ENCODE assay signal across 8 cellular contexts in genomic region chr15:74793135-74794028, GRCh38.
DNase-seq lines count a peak whose midpoint lies in the region; ATAC-seq and TF ChIP-seq lines count a peak whose summit lies in the region.

No MANE protein-coding gene starts in this region.

- H3K9me3 Mint-ChIP-seq in stimulated activated naive CD8-positive, alpha-beta T cell treated with anti-CD3 and anti-CD28 coated beads, Interleukin-15, amount 100 ng/mL, for 72 hours = no peaks in the 10 kb centered on the region

- H3K4me3 Mint-ChIP-seq in stimulated activated naive CD8-positive, alpha-beta T cell treated with anti-CD3 and anti-CD28 coated beads, Interleukin-15, amount 100 ng/mL, for 72 hours = peak overlapping the region; percentile 64 to 82

- H3K27ac Mint-ChIP-seq in stimulated activated naive CD8-positive, alpha-beta T cell treated with anti-CD3 and anti-CD28 coated beads, Interleukin-15, amount 100 ng/mL, for 72 hours = peak overlapping the region; percentile 84 to 85

- peak; percentile 25 for ATAC-seq in stimulated activated naive CD8-positive, alpha-beta T cell treated with anti-CD3 and anti-CD28 coated beads, Interleukin-15, amount 100 ng/mL, for 72 hours
- ATAC-seq in GM19395 (IDR thresholded peaks at IDR 0.05; ENCODE audit: unreplicated experiment) = no peak
- no peak for ATAC-seq in HG03108 (IDR thresholded peaks at IDR 0.05; ENCODE audit: unreplicated experiment)

- DNase-seq in MV-4-11 (lab: John Stamatoyannopoulos, UW) = peak; percentile 34
- DNase-seq in activated T-cell treated with anti-CD3 and anti-CD28 coated beads for 48 hours (ENCODE audit: low read depth) = peak; percentile 57
- peak; percentile 31 for DNase-seq in fibroblast of pulmonary artery (ENCODE audit: low read depth)
- DNase-seq in stimulated activated naive CD8-positive, alpha-beta T cell treated with anti-CD3 and anti-CD28 coated beads, Interleukin-15, amount 100 ng/mL, for 72 hours = peak; percentile 51 to 66
- no peak for DNase-seq in cortex of kidney (lab: John Stamatoyannopoulos, UW)
- DNase-seq in NCI-H1694 (lab: John Stamatoyannopoulos, UW) = no peak

- H3K4me1 Mint-ChIP-seq in stimulated activated naive CD8-positive, alpha-beta T cell treated with anti-CD3 and anti-CD28 coated beads, Interleukin-15, amount 100 ng/mL, for 72 hours = peaks cover 96% of the 10 kb centered on the region

- H3K27me3 Mint-ChIP-seq in stimulated activated naive CD8-positive, alpha-beta T cell treated with anti-CD3 and anti-CD28 coated beads, Interleukin-15, amount 100 ng/mL, for 72 hours = no peaks in the 10 kb centered on the region

- peak; percentile 36 for TF ChIP-seq CTCF in fibroblast of pulmonary artery (IDR thresholded peaks at IDR 0.05; ENCODE audit: low read length, missing control alignments)

- H3K4me3 ChIP-seq in fibroblast of pulmonary artery (replicated peaks; ENCODE audit: low read depth, low read length) = no peak overlapping the region

Comparison
In these comparisons a context has a peak if more than half of its experiments do, and no peak if none do; other contexts are left out.
1. DNase-seq: peak in MV-4-11 (single experiment), activated T-cell treated with anti-CD3 and anti-CD28 coated beads for 48 hours (single experiment), fibroblast of pulmonary artery (single experiment) and stimulated activated naive CD8-positive, alpha-beta T cell treated with anti-CD3 and anti-CD28 coated beads, Interleukin-15, amount 100 ng/mL, for 72 hours (2 of 2); none in cortex of kidney (single experiment) and NCI-H1694 (single experiment).